Comparison of ENCODE assay signal across 19 cellular contexts in genomic region chr14:52546318-52546670, GRCh38.
"Had no signal": no experiment of that assay in that cellular context is flagged by ENCODE, and none has a peak within 500 bp of the region (broad histone marks: within the 10 kb centered on the region; RNA-seq: fewer than 3 reads in every experiment).

No MANE protein-coding gene starts in this region.

- H3K27me3 Mint-ChIP-seq: activated CD4-positive, alpha-beta memory T cell treated with anti-CD3 and anti-CD28 coated beads for 36 hours; activated CD4-positive, alpha-beta T cell treated with anti-CD3 and anti-CD28 coated beads for 36 hours; activated naive CD8-positive, alpha-beta T cell; naive B cell; stimulated activated memory B cell treated with anti-CD40 and anti-IgM and Interleukin-4, amounts not matched to agents 10 μg/mL and 1 μg/mL and 100 μg/mL, for 72 hours had no signal

- H3K36me3 ChIP-seq: gastrocnemius medialis, ovary, upper lobe of right lung had no signal

- H3K4me3 Mint-ChIP-seq: activated CD4-positive, alpha-beta memory T cell treated with anti-CD3 and anti-CD28 coated beads for 36 hours; activated CD4-positive, alpha-beta T cell treated with anti-CD3 and anti-CD28 coated beads for 36 hours; activated naive CD8-positive, alpha-beta T cell; stimulated activated memory B cell treated with anti-CD40 and anti-IgM and Interleukin-4, amounts not matched to agents 10 μg/mL and 1 μg/mL and 100 μg/mL, for 72 hours had no signal

- H3K4me3 ChIP-seq: gastrocnemius medialis, mucosa of descending colon, ovary, smooth muscle cell, thoracic aorta, upper lobe of right lung had no signal

- H3K27ac ChIP-seq: gastrocnemius medialis, ovary, upper lobe of right lung had no signal

- H3K9me3 ChIP-seq: gastrocnemius medialis, mucosa of descending colon, ovary, thoracic aorta, upper lobe of right lung had no signal

- H3K9me3 Mint-ChIP-seq: activated CD4-positive, alpha-beta memory T cell treated with anti-CD3 and anti-CD28 coated beads for 36 hours; naive B cell; stimulated activated memory B cell treated with anti-CD40 and anti-IgM and Interleukin-4, amounts not matched to agents 10 μg/mL and 1 μg/mL and 100 μg/mL, for 72 hours had no signal

- ATAC-seq: activated CD4-positive, alpha-beta T cell treated with anti-CD3 and anti-CD28 coated beads for 36 hours; esophagus mucosa; gastrocnemius medialis; mucosa of descending colon; stimulated activated memory B cell treated with anti-CD40 and anti-IgM and Interleukin-4, amounts not matched to agents 10 μg/mL and 1 μg/mL and 100 μg/mL, for 72 hours; upper lobe of right lung had no signal

- H3K27ac Mint-ChIP-seq: activated CD4-positive, alpha-beta memory T cell treated with anti-CD3 and anti-CD28 coated beads for 36 hours; activated CD4-positive, alpha-beta T cell treated with anti-CD3 and anti-CD28 coated beads for 36 hours; activated naive CD8-positive, alpha-beta T cell; stimulated activated memory B cell treated with anti-CD40 and anti-IgM and Interleukin-4, amounts not matched to agents 10 μg/mL and 1 μg/mL and 100 μg/mL, for 72 hours had no signal

- FAIRE-seq: bronchial epithelial cell had no signal

- H3K27me3 ChIP-seq: gastrocnemius medialis, ovary, upper lobe of right lung had no signal

- H3K4me2 ChIP-seq: smooth muscle cell had no signal

- DNase-seq: activated CD4-positive, alpha-beta memory T cell treated with anti-CD3 and anti-CD28 coated beads for 36 hours; activated CD4-positive, alpha-beta T cell treated with anti-CD3 and anti-CD28 coated beads for 36 hours; activated T-cell treated with anti-CD3 and anti-CD28 coated beads for 4 hours; cerebellar nuclear complex; effector CD4-positive, alpha-beta T cell; gastrocnemius medialis; mesenchymal stem cell; mucosa of descending colon; naive B cell; ovary; stimulated activated CD4-positive, alpha-beta T cell treated with anti-CD3 and anti-CD28 coated beads, Interleukin-4, amount 100 ng/mL, for 1 hour; T-helper 2 cell; upper lobe of right lung had no signal
